ENCODE assay signal across 8 cellular contexts in genomic region chr18:3593381-3593903, GRCh38.
DNase-seq lines count a peak whose midpoint lies in the region; ATAC-seq and TF ChIP-seq lines count a peak whose summit lies in the region.

No MANE protein-coding gene starts in this region.

- no peaks in the 10 kb centered on the region for H3K9me3 Mint-ChIP-seq in Calu3 (ENCODE audit: low read depth, unreplicated experiment)
- H3K9me3 Mint-ChIP-seq in stimulated activated naive CD8-positive, alpha-beta T cell treated with anti-CD3 and anti-CD28 coated beads, Interleukin-15, amount 100 ng/mL, for 72 hours = no peaks in the 10 kb centered on the region

- no peaks in the 10 kb centered on the region for H3K36me3 ChIP-seq in HEK293 (ENCODE audit: control insufficient read depth in 2 of 2, insufficient read depth in 1 of 2, low read length in 2 of 2)

- peak overlapping the region; percentile 97 for H3K27ac ChIP-seq in HEK293 (ENCODE audit: extremely low read depth, low read depth, low read length)

- H3K4me3 Mint-ChIP-seq in Calu3 (ENCODE audit: low read depth, unreplicated experiment) = peak overlapping the region; percentile 80
- H3K4me3 Mint-ChIP-seq in stimulated activated naive CD8-positive, alpha-beta T cell treated with anti-CD3 and anti-CD28 coated beads, Interleukin-15, amount 100 ng/mL, for 72 hours = peak overlapping the region; percentile 93 to 95

- POLR2A ChIA-PET in HEK293 (lab: Yijun Ruan, JAX) = interaction anchor here (0.7 to 2.5 kb wide), 21 partner anchors 7 to 462 kb away, joined by 3 to 39 read pairs (median 5); partner anchors contain the start of gene TGIF1

- intact Hi-C loops in Calu3 (cut with micrococcal nuclease; ENCODE audit: unreplicated experiment) = no loop called here

- ATAC-seq in stimulated activated naive CD8-positive, alpha-beta T cell treated with anti-CD3 and anti-CD28 coated beads, Interleukin-15, amount 100 ng/mL, for 72 hours = peak; percentile 4

- TF ChIP-seq CTCF in Calu3 (IDR thresholded peaks at IDR 0.05; ENCODE audit: unreplicated experiment) (no peak), HEK293 (tag by site-specific recombination; IDR thresholded peaks at IDR 0.05) (no peak)

- BruUV-seq in Calu3 (replicated peaks; lab: Mats Ljungman, UMichigan) = TSS peak; percentile 40

- CTCF ChIA-PET in Calu3 (lab: Charles Lee) = interaction anchor here (0.5 to 3.4 kb wide), 17 partner anchors 8 to 827 kb away, joined by 3 to 52 read pairs (median 5); no protein-coding TSS in a partner anchor
- CTCF ChIA-PET in HEK293 (lab: Yijun Ruan, JAX) = interaction anchor here (0.6 to 5.3 kb wide), 21 partner anchors 8 to 398 kb away, joined by 3 to 65 read pairs (median 4); no protein-coding TSS in a partner anchor

- H3K4me1 Mint-ChIP-seq in Calu3 (ENCODE audit: low read depth, unreplicated experiment) = peaks cover 63% of the 10 kb centered on the region
- H3K4me1 Mint-ChIP-seq in stimulated activated naive CD8-positive, alpha-beta T cell treated with anti-CD3 and anti-CD28 coated beads, Interleukin-15, amount 100 ng/mL, for 72 hours = peaks cover 56% of the 10 kb centered on the region

- DNase-seq in Calu3 = peak; percentile 62
- peak; percentile 78 for DNase-seq in NCI-H748 treated with DMSO at 0.1 percent for 48 hours (lab: John Stamatoyannopoulos, UW)
- peak; percentile 86 for DNase-seq in astrocyte of the hippocampus (ENCODE audit: low read depth, low spot score)
- DNase-seq in iris pigment epithelial cell (ENCODE audit: low read depth) = peak; percentile 87
- no peak for DNase-seq in stimulated activated naive CD8-positive, alpha-beta T cell treated with anti-CD3 and anti-CD28 coated beads, Interleukin-15, amount 100 ng/mL, for 72 hours
- DNase-seq in cerebellar cortex (ENCODE audit: low spot score) = no peak
- DNase-seq in dedifferentiated amniotic fluid mesenchymal stem cell (ENCODE audit: extremely low spot score) = no peak

- peak overlapping the region; percentile 5; the same call in 1 of the 2 replicates for H3K4me3 ChIP-seq in HEK293 (ENCODE audit: low read depth, low read length)

- H3K4me1 ChIP-seq in HEK293 (ENCODE audit: control insufficient read depth, insufficient read depth, low read length) = peaks cover 23% of the 10 kb centered on the region

- H3K27ac Mint-ChIP-seq in Calu3 (ENCODE audit: unreplicated experiment) = peak overlapping the region; percentile 99
- H3K27ac Mint-ChIP-seq in stimulated activated naive CD8-positive, alpha-beta T cell treated with anti-CD3 and anti-CD28 coated beads, Interleukin-15, amount 100 ng/mL, for 72 hours = peak overlapping the region; percentile 98 to 99

- no peaks in the 10 kb centered on the region for H3K9me3 ChIP-seq in HEK293 (ENCODE audit: control insufficient read depth, insufficient read depth, low read depth, low read length)

- no peaks in the 10 kb centered on the region for H3K27me3 Mint-ChIP-seq in Calu3 (ENCODE audit: unreplicated experiment)
- H3K27me3 Mint-ChIP-seq in stimulated activated naive CD8-positive, alpha-beta T cell treated with anti-CD3 and anti-CD28 coated beads, Interleukin-15, amount 100 ng/mL, for 72 hours = no peaks in the 10 kb centered on the region

- H3K36me3 Mint-ChIP-seq in Calu3 (ENCODE audit: insufficient read depth, unreplicated experiment) = peaks cover 50% of the 10 kb centered on the region

TF ChIP-seq in HEK293, 187 proteins besides CTCF, POLR2A, EP300 and RAD21:
- no peak for TF ChIP-seq ZNF148 (tag by site-specific recombination; IDR thresholded peaks at IDR 0.05; ENCODE audit: borderline replicate concordance)
- TF ChIP-seq ZSCAN23 (tag by site-specific recombination; IDR thresholded peaks at IDR 0.05) = no peak
- TF ChIP-seq PRDM10 (tag by site-specific recombination; IDR thresholded peaks at IDR 0.05) = peak; percentile 45; the same call in 1 of the 2 replicates
- TF ChIP-seq IKZF3 (tag by site-specific recombination; IDR thresholded peaks at IDR 0.05) = peak; percentile 48; the same call in 1 of the 2 replicates
- TF ChIP-seq GLIS2 (tag by site-specific recombination; IDR thresholded peaks at IDR 0.05) = no peak
- TF ChIP-seq ZNF175 (tag by site-specific recombination; IDR thresholded peaks at IDR 0.05) = no peak
- no peak for TF ChIP-seq ZNF10 (tag by site-specific recombination; IDR thresholded peaks at IDR 0.05)
- TF ChIP-seq ZIC2 (tag by site-specific recombination; IDR thresholded peaks at IDR 0.05) = peak; percentile 51; the same call in 1 of the 2 replicates
- no peak for TF ChIP-seq ZNF2 (tag by site-specific recombination; IDR thresholded peaks at IDR 0.05)
- TF ChIP-seq ZNF398 (tag by site-specific recombination; IDR thresholded peaks at IDR 0.05) = peak; percentile 28; the same call in 1 of the 2 replicates
- no peak for TF ChIP-seq KLF9 (tag by site-specific recombination; IDR thresholded peaks at IDR 0.05; ENCODE audit: low read depth)
- no peak for TF ChIP-seq ZBTB44 (tag by site-specific recombination; IDR thresholded peaks at IDR 0.05)

Comparison
In these comparisons a context has a peak if more than half of its experiments do, and no peak if none do; other contexts are left out.
1. DNase-seq: peak in Calu3 (single experiment), NCI-H748 treated with DMSO at 0.1 percent for 48 hours (single experiment), astrocyte of the hippocampus (single experiment) and iris pigment epithelial cell (single experiment); none in stimulated activated naive CD8-positive, alpha-beta T cell treated with anti-CD3 and anti-CD28 coated beads, Interleukin-15, amount 100 ng/mL, for 72 hours (0 of 2), cerebellar cortex (single experiment) and dedifferentiated amniotic fluid mesenchymal stem cell (single experiment).